In genomic region chrX:102840871-102841705, GRCh38 we compare ENCODE assay signal across 13 cellular contexts.
DNase-seq lines count a peak whose midpoint lies in the region; ATAC-seq and TF ChIP-seq lines count a peak whose summit lies in the region.
"Had no signal": no experiment of that assay in that cellular context is flagged by ENCODE, and none has a peak within 500 bp of the region (broad histone marks: within the 10 kb centered on the region; RNA-seq: fewer than 3 reads in every experiment).

No MANE protein-coding gene starts in this region.

- H3K27me3 ChIP-seq in NT2/D1 (ENCODE audit: insufficient read depth, insufficient read length) (no peaks in the 10 kb centered on the region), fibroblast of lung (ENCODE audit: control insufficient read depth, insufficient read depth, low read length) (no peaks in the 10 kb centered on the region), upper lobe of left lung (no peaks in the 10 kb centered on the region), gastrocnemius medialis (no peaks in the 10 kb centered on the region)
- H3K27me3 ChIP-seq: esophagus squamous epithelium had no signal

- intact Hi-C loops in gastrocnemius medialis (cut with DNase I; ENCODE audit: low total_unique reads) = no loop called here

- H2AFZ ChIP-seq in fibroblast of lung (ENCODE audit: low read length) = no peak overlapping the region

- TF ChIP-seq CTCF in GM12874 (IDR thresholded peaks at IDR 0.05; ENCODE audit: insufficient read depth, low read depth, low read length) (peak; percentile 10; the same call in 1 of the 2 replicates), fibroblast of lung (conservative IDR thresholded peaks at IDR 0.05 in 1 of 2, IDR thresholded peaks at IDR 0.05 in 1 of 2; ENCODE audit: low read depth in 1 of 2, low read length in 2 of 2) (peak; percentile 14 to 26), upper lobe of left lung (IDR thresholded peaks at IDR 0.05) (no peak), gastrocnemius medialis (IDR thresholded peaks at IDR 0.05 in 4 of 5, conservative IDR thresholded peaks at IDR 0.05 in 1 of 5) (no peak)

- WGBS in upper lobe of left lung, 2 donors = 70 to 79% methylated on average over 6 of the region's 6 CpGs

- in situ Hi-C loops in gastrocnemius medialis (cut with MboI; ENCODE audit: low sequenced_read_pairs in 4 of 4) = loop anchor here in 1 of 4 donors (25.0 kb wide), 1 partner anchor 354 kb away; no protein-coding TSS in a partner anchor

- H3K9ac ChIP-seq in NT2/D1 (ENCODE audit: insufficient read length, low read depth) (no peak overlapping the region), fibroblast of lung (ENCODE audit: insufficient read depth, low read length) (no peak overlapping the region)

- H3K9me3 ChIP-seq in NT2/D1 (ENCODE audit: insufficient read depth, low read length) (no peaks in the 10 kb centered on the region), fibroblast of lung (ENCODE audit: control insufficient read depth, insufficient read depth, low read depth, low read length) (no peaks in the 10 kb centered on the region), upper lobe of left lung (no peaks in the 10 kb centered on the region), gastrocnemius medialis (no peaks in the 10 kb centered on the region)
- H3K9me3 ChIP-seq: esophagus squamous epithelium, HAP-1 had no signal

- ATAC-seq in upper lobe of left lung (ENCODE audit: low FRiP score in 2 of 2) (no peak), HG02571 (IDR thresholded peaks at IDR 0.05; ENCODE audit: unreplicated experiment) (no peak), gastrocnemius medialis (no peak)

- H3K4me3 ChIP-seq in NT2/D1 (ENCODE audit: insufficient read length, low read depth) (no peak overlapping the region), fibroblast of lung (replicated peaks in 1 of 4; ENCODE audit: control extremely low read depth in 1 of 4, insufficient read depth in 1 of 4, low read depth in 3 of 4, low read length in 4 of 4) (no peak overlapping the region), upper lobe of left lung (no peak overlapping the region), gastrocnemius medialis (no peak overlapping the region)
- H3K4me3 ChIP-seq: esophagus squamous epithelium, HAP-1 had no signal

- H3K4me1 ChIP-seq in NT2/D1 (ENCODE audit: insufficient read depth, insufficient read length) = no peaks in the 10 kb centered on the region
- H3K4me1 ChIP-seq in fibroblast of lung (ENCODE audit: control insufficient read depth, extremely low read depth, insufficient read depth, low read length) = no peaks in the 10 kb centered on the region
- no peaks in the 10 kb centered on the region for H3K4me1 ChIP-seq in upper lobe of left lung
- H3K4me1 ChIP-seq in gastrocnemius medialis = no peaks in the 10 kb centered on the region
- H3K4me1 ChIP-seq: esophagus squamous epithelium, HAP-1 had no signal

- H3K27ac ChIP-seq in fibroblast of lung (ENCODE audit: insufficient read depth, low read length) (no peak overlapping the region), upper lobe of left lung (no peak overlapping the region), gastrocnemius medialis (no peak overlapping the region)
- H3K27ac ChIP-seq: esophagus squamous epithelium had no signal

- peak; percentile 1 for DNase-seq in A172 (ENCODE audit: low spot score)
- peak; percentile 38 for DNase-seq in NT2/D1 (ENCODE audit: low read depth, low spot score)
- peak; percentile 11 to 22 for DNase-seq in fibroblast of lung (ENCODE audit: low read depth in 2 of 2)
- no peak for DNase-seq in upper lobe of left lung
- no peak for DNase-seq in HuH-7.5 (ENCODE audit: low spot score)
- DNase-seq in gastrocnemius medialis = no peak
- DNase-seq: activated naive CD8-positive, alpha-beta T cell treated with anti-CD3 and anti-CD28 coated beads, Interleukin-2, amount 10 ng/mL, durations not matched to agents 7 days and 5 days; CD4-positive, alpha-beta T cell; esophagus squamous epithelium; naive B cell had no signal

- no peaks in the 10 kb centered on the region for H4K20me1 ChIP-seq in fibroblast of lung (ENCODE audit: control insufficient read depth, extremely low read depth, insufficient read depth, low read length)

- H3K36me3 ChIP-seq in NT2/D1 (ENCODE audit: insufficient read depth, insufficient read length, low read length) (peaks cover 52% of the 10 kb centered on the region), fibroblast of lung (ENCODE audit: control insufficient read depth, insufficient read depth, low read length) (no peaks in the 10 kb centered on the region), upper lobe of left lung (no peaks in the 10 kb centered on the region), gastrocnemius medialis (no peaks in the 10 kb centered on the region)
- H3K36me3 ChIP-seq: esophagus squamous epithelium had no signal

- no peaks in the 10 kb centered on the region for H3K79me2 ChIP-seq in fibroblast of lung (ENCODE audit: control insufficient read depth, insufficient read depth, low read length)

- no peak for TF ChIP-seq EP300 in upper lobe of left lung (IDR thresholded peaks at IDR 0.05)

- H3K4me2 ChIP-seq in fibroblast of lung (ENCODE audit: extremely low read depth, insufficient read depth, low read length) = no peak overlapping the region

- TF ChIP-seq POLR2A in upper lobe of left lung (IDR thresholded peaks at IDR 0.05) = no peak
- no peak for TF ChIP-seq POLR2A in gastrocnemius medialis (IDR thresholded peaks at IDR 0.05)

Comparison
In these comparisons a context has a peak if more than half of its experiments do, and no peak if none do; other contexts are left out.
1. DNase-seq: peak in A172 (single experiment), NT2/D1 (single experiment) and fibroblast of lung (2 of 2); none in upper lobe of left lung (0 of 2), HuH-7.5 (single experiment) and gastrocnemius medialis (0 of 2).
2. CTCF ChIP-seq: peak in GM12874 (single experiment) and fibroblast of lung (2 of 2); none in upper lobe of left lung (0 of 6) and gastrocnemius medialis (0 of 5).